Comparison of ENCODE assay signal across 16 cellular contexts in the genomic region with DNA sequence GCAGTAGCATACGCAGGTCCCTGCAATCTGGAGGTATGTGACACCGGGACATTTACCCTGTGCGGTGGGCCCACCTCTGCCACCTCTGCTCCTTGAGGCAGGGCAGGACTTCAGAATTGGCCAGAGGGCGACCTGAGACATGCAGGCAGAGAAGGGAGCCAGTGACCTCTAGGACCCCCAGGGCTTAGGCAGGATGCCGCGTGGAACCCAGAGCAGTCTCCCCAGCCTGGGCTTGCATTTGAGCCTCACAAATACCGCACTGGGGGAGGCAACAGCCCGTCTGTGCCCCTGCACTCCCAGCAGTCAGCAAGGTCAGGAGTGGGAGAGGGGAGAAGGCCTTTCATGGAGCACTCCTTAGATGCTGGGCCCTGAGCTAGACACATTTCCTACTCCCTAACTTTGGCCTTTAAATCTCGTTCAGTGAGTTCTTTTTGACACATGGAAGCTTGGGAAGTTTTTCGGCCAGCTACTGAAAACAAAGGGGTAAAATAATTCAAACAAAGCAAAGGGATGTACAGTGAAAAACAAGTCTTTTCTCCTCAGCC. TPM values are rescaled to one million over a fixed set of nuclear protein-coding genes. Genes with fewer than 3 reads are reported as not detected.
DNase-seq lines count a peak whose midpoint lies in the region; ATAC-seq and TF ChIP-seq lines count a peak whose summit lies in the region.
"Had no signal": no experiment of that assay in that cellular context is flagged by ENCODE, and none has a peak within 500 bp of the region (broad histone marks: within the 10 kb centered on the region; RNA-seq: fewer than 3 reads in every experiment).

No MANE protein-coding gene starts in this region.

- no peak overlapping the region for H2AFZ ChIP-seq in OCI-LY1 (ENCODE audit: low read length)

- peaks cover 6% of the 10 kb centered on the region for H3K4me1 ChIP-seq in CD8-positive, alpha-beta memory T cell (ENCODE audit: insufficient read depth, low read length)
- H3K4me1 ChIP-seq in OCI-LY1 (ENCODE audit: insufficient read depth, low read length, severe bottlenecking) (peaks cover 50% of the 10 kb centered on the region), endodermal cell (ENCODE audit: control insufficient read depth, insufficient read depth, low read length) (peaks cover 17% of the 10 kb centered on the region)

- H3K9me3 ChIP-seq in CD8-positive, alpha-beta memory T cell (ENCODE audit: low read length) = no peaks in the 10 kb centered on the region
- H3K9me3 ChIP-seq in OCI-LY1 (ENCODE audit: low read length) (no peaks in the 10 kb centered on the region), endodermal cell (ENCODE audit: control insufficient read depth, low read length) (no peaks in the 10 kb centered on the region)

- no peaks in the 10 kb centered on the region for H3F3A ChIP-seq in OCI-LY1 (ENCODE audit: insufficient read depth, low read length)

- H3K9ac ChIP-seq in OCI-LY1 (ENCODE audit: low read length) = peak overlapping the region; percentile 26; the same call in 1 of the 2 replicates
- H3K9ac ChIP-seq in endodermal cell (ENCODE audit: extremely low read depth, low read length, poor library complexity, severe bottlenecking) = no peak overlapping the region

- peak overlapping the region; percentile 51 for H3K27ac ChIP-seq in CD8-positive, alpha-beta memory T cell (ENCODE audit: low read depth, low read length)
- no peak overlapping the region for H3K27ac ChIP-seq in OCI-LY1 (ENCODE audit: low read depth, low read length, poor library complexity, severe bottlenecking)
- no peak overlapping the region for H3K27ac ChIP-seq in endodermal cell (ENCODE audit: low read depth, low read length)
- H3K27ac ChIP-seq: C4-2B, RWPE1 had no signal

- TF ChIP-seq CTCF in OCI-LY1 (IDR thresholded peaks at IDR 0.05; ENCODE audit: low read length) (no peak), endodermal cell (conservative IDR thresholded peaks at IDR 0.05) (no peak), neural crest cell (conservative IDR thresholded peaks at IDR 0.05) (no peak)

- no peak for ATAC-seq in HG03175 (IDR thresholded peaks at IDR 0.05; ENCODE audit: unreplicated experiment)
- ATAC-seq: GM12878 had no signal

- 73 to 77% methylated on average over 9 to 10 of the region's 10 CpGs for WGBS in endodermal cell (ENCODE audit: insufficient coverage in 1 of 2, insufficient read length in 1 of 2), 2 experiments

- H3K9me2 ChIP-seq in OCI-LY1 (ENCODE audit: low read depth, low read length) = no peaks in the 10 kb centered on the region

- no peak for DNase-seq in CD8-positive, alpha-beta memory T cell
- DNase-seq in endodermal cell = peak; percentile 63
- DNase-seq in neural crest cell (ENCODE audit: low read depth, low spot score) = no peak
- DNase-seq in AG08396 (ENCODE audit: low spot score) = no peak
- DNase-seq in activated CD4-positive, alpha-beta memory T cell treated with anti-CD3 and anti-CD28 coated beads, Interleukin-2, amount 10 ng/mL, durations not matched to agents 7 days and 5 days = no peak
- DNase-seq: DMS 273 treated with DMSO at 0.1 percent for 48 hours, GDM1, HFFc6, NCI-H1105 treated with DMSO at 0.1 percent for 48 hours, NCI-H69 had no signal

- H3K9me3 Mint-ChIP-seq in CD8-positive, alpha-beta memory T cell = no peaks in the 10 kb centered on the region
- H3K9me3 Mint-ChIP-seq in endodermal cell = no peaks in the 10 kb centered on the region
- no peaks in the 10 kb centered on the region for H3K9me3 Mint-ChIP-seq in neural crest cell
- no peaks in the 10 kb centered on the region for H3K9me3 Mint-ChIP-seq in activated CD4-positive, alpha-beta memory T cell treated with anti-CD3 and anti-CD28 coated beads, Interleukin-2, amount 10 ng/mL, durations not matched to agents 7 days and 5 days
- H3K9me3 Mint-ChIP-seq: HFFc6 had no signal

- no peak overlapping the region for H3K4me3 Mint-ChIP-seq in CD8-positive, alpha-beta memory T cell
- H3K4me3 Mint-ChIP-seq in endodermal cell = no peak overlapping the region
- H3K4me3 Mint-ChIP-seq in neural crest cell = no peak overlapping the region
- H3K4me3 Mint-ChIP-seq in activated CD4-positive, alpha-beta memory T cell treated with anti-CD3 and anti-CD28 coated beads, Interleukin-2, amount 10 ng/mL, durations not matched to agents 7 days and 5 days = no peak overlapping the region
- H3K4me3 Mint-ChIP-seq: HFFc6 had no signal

- H3K36me3 Mint-ChIP-seq in CD8-positive, alpha-beta memory T cell = no peaks in the 10 kb centered on the region
- no peaks in the 10 kb centered on the region for H3K36me3 Mint-ChIP-seq in endodermal cell (ENCODE audit: low read depth)
- no peaks in the 10 kb centered on the region for H3K36me3 Mint-ChIP-seq in neural crest cell (ENCODE audit: low read depth)
- no peaks in the 10 kb centered on the region for H3K36me3 Mint-ChIP-seq in activated CD4-positive, alpha-beta memory T cell treated with anti-CD3 and anti-CD28 coated beads, Interleukin-2, amount 10 ng/mL, durations not matched to agents 7 days and 5 days (ENCODE audit: low read depth)

- H3K27me3 Mint-ChIP-seq in CD8-positive, alpha-beta memory T cell = peaks cover 3 to 5% of the 10 kb centered on the region in 2 donors
- H3K27me3 Mint-ChIP-seq in endodermal cell (ENCODE audit: insufficient read depth) (peaks cover 1% of the 10 kb centered on the region), neural crest cell (ENCODE audit: low read depth) (no peaks in the 10 kb centered on the region)
- peaks cover 2% of the 10 kb centered on the region for H3K27me3 Mint-ChIP-seq in activated CD4-positive, alpha-beta memory T cell treated with anti-CD3 and anti-CD28 coated beads, Interleukin-2, amount 10 ng/mL, durations not matched to agents 7 days and 5 days

- H3K27me3 ChIP-seq in CD8-positive, alpha-beta memory T cell (ENCODE audit: insufficient read depth, low read length, poor library complexity, severe bottlenecking) = no peaks in the 10 kb centered on the region
- H3K27me3 ChIP-seq in OCI-LY1 (ENCODE audit: insufficient read depth, low read length) = no peaks in the 10 kb centered on the region
- no peaks in the 10 kb centered on the region for H3K27me3 ChIP-seq in endodermal cell (ENCODE audit: control insufficient read depth, insufficient read depth, low read length, poor library complexity, severe bottlenecking)

- POLR2A ChIA-PET in CD8-positive, alpha-beta memory T cell (lab: Charles Lee) = no interaction called here
- POLR2A ChIA-PET in activated CD4-positive, alpha-beta memory T cell treated with anti-CD3 and anti-CD28 coated beads, Interleukin-2, amount 10 ng/mL, durations not matched to agents 7 days and 5 days (lab: Charles Lee) = no interaction called here

- no peaks in the 10 kb centered on the region for H3K36me3 ChIP-seq in CD8-positive, alpha-beta memory T cell (ENCODE audit: insufficient read depth, low read length)
- H3K36me3 ChIP-seq in OCI-LY1 (ENCODE audit: insufficient read depth, low read length) (no peaks in the 10 kb centered on the region), endodermal cell (ENCODE audit: control insufficient read depth, insufficient read depth, low read length) (no peaks in the 10 kb centered on the region)

- no peak overlapping the region for H3K4me3 ChIP-seq in CD8-positive, alpha-beta memory T cell (ENCODE audit: low read length)
- peak overlapping the region; percentile 49 for H3K4me3 ChIP-seq in OCI-LY1 (ENCODE audit: low read depth, low read length, poor library complexity, severe bottlenecking)
- peak overlapping the region; percentile 46 for H3K4me3 ChIP-seq in endodermal cell (ENCODE audit: low read length)
- H3K4me3 ChIP-seq: GM12878 had no signal

- peak overlapping the region; percentile 44 for H3K4me2 ChIP-seq in OCI-LY1 (ENCODE audit: low read length)

- CTCF ChIA-PET in CD8-positive, alpha-beta memory T cell (lab: Charles Lee) = no interaction called here
- CTCF ChIA-PET in activated CD4-positive, alpha-beta memory T cell treated with anti-CD3 and anti-CD28 coated beads, Interleukin-2, amount 10 ng/mL, durations not matched to agents 7 days and 5 days (lab: Charles Lee) = no interaction called here

- peaks cover 0 to 10% (median 0%) of the 10 kb centered on the region in 3 donors for H3K4me1 Mint-ChIP-seq in CD8-positive, alpha-beta memory T cell
- H3K4me1 Mint-ChIP-seq in endodermal cell = peaks cover 58% of the 10 kb centered on the region
- peaks cover 62% of the 10 kb centered on the region for H3K4me1 Mint-ChIP-seq in neural crest cell
- H3K4me1 Mint-ChIP-seq in activated CD4-positive, alpha-beta memory T cell treated with anti-CD3 and anti-CD28 coated beads, Interleukin-2, amount 10 ng/mL, durations not matched to agents 7 days and 5 days = no peaks in the 10 kb centered on the region

- H3K79me2 ChIP-seq in OCI-LY1 (ENCODE audit: insufficient read depth, low read length) = no peaks in the 10 kb centered on the region

- H3K27ac Mint-ChIP-seq in CD8-positive, alpha-beta memory T cell = no peak overlapping the region
- H3K27ac Mint-ChIP-seq in endodermal cell = peak overlapping the region; percentile 27
- peak overlapping the region; percentile 28 for H3K27ac Mint-ChIP-seq in neural crest cell (ENCODE audit: unreplicated experiment)
- no peak overlapping the region for H3K27ac Mint-ChIP-seq in activated CD4-positive, alpha-beta memory T cell treated with anti-CD3 and anti-CD28 coated beads, Interleukin-2, amount 10 ng/mL, durations not matched to agents 7 days and 5 days
- H3K27ac Mint-ChIP-seq: HFFc6 had no signal

- H4K20me1 ChIP-seq in OCI-LY1 (ENCODE audit: insufficient read depth, low read length) = no peaks in the 10 kb centered on the region

RNA-seq across cellular contexts. Expression of a gene that starts 41.8 kb away (rescaled TPM):
- not detected for total RNA-seq in CD8-positive, alpha-beta memory T cell
- polyA plus RNA-seq in CD8-positive, alpha-beta memory T cell = not detected
- total RNA-seq in endodermal cell (under 1 TPM; 0.18 to 0.24 TPM), neural crest cell (0.26 TPM in 1 of 2 replicates, not detected in the other)
- polyA plus RNA-seq in endodermal cell (2013, experiment 1 of 2) = 0.28 TPM
- 0.41 TPM for polyA plus RNA-seq in endodermal cell (2013, experiment 2 of 2)
- total RNA-seq in activated CD4-positive, alpha-beta memory T cell treated with anti-CD3 and anti-CD28 coated beads, Interleukin-2, amount 10 ng/mL, durations not matched to agents 7 days and 5 days = under 1 TPM; 0.13 to 0.15 TPM
- total RNA-seq: GM12878, HFFc6, HT-29 had no signal

RNA-seq across cellular contexts. Expression of a gene that starts 46.9 kb away (rescaled TPM):
- total RNA-seq in CD8-positive, alpha-beta memory T cell = 10 to 100 TPM; 15.8 to 19.8 TPM
- 15.4 TPM for polyA plus RNA-seq in CD8-positive, alpha-beta memory T cell
- total RNA-seq in endodermal cell (10 to 100 TPM; 39.6 to 50.7 TPM), neural crest cell (52.3 and 53.6 TPM in 2 replicates)
- 44.8 TPM for polyA plus RNA-seq in endodermal cell (2013, experiment 1 of 2)
- polyA plus RNA-seq in endodermal cell (2013, experiment 2 of 2) = 45.4 TPM
- total RNA-seq in activated CD4-positive, alpha-beta memory T cell treated with anti-CD3 and anti-CD28 coated beads, Interleukin-2, amount 10 ng/mL, durations not matched to agents 7 days and 5 days = 10 to 100 TPM; 17.1 to 19.1 TPM

Comparison
In these comparisons a context has a peak if more than half of its experiments do, and no peak if none do; other contexts are left out.
1. H3K27ac Mint-ChIP-seq: peak in endodermal cell (single experiment) and neural crest cell (single experiment); none in CD8-positive, alpha-beta memory T cell (0 of 8) and activated CD4-positive, alpha-beta memory T cell treated with anti-CD3 and anti-CD28 coated beads, Interleukin-2, amount 10 ng/mL, durations not matched to agents 7 days and 5 days (single experiment).